In the genomic region with DNA sequence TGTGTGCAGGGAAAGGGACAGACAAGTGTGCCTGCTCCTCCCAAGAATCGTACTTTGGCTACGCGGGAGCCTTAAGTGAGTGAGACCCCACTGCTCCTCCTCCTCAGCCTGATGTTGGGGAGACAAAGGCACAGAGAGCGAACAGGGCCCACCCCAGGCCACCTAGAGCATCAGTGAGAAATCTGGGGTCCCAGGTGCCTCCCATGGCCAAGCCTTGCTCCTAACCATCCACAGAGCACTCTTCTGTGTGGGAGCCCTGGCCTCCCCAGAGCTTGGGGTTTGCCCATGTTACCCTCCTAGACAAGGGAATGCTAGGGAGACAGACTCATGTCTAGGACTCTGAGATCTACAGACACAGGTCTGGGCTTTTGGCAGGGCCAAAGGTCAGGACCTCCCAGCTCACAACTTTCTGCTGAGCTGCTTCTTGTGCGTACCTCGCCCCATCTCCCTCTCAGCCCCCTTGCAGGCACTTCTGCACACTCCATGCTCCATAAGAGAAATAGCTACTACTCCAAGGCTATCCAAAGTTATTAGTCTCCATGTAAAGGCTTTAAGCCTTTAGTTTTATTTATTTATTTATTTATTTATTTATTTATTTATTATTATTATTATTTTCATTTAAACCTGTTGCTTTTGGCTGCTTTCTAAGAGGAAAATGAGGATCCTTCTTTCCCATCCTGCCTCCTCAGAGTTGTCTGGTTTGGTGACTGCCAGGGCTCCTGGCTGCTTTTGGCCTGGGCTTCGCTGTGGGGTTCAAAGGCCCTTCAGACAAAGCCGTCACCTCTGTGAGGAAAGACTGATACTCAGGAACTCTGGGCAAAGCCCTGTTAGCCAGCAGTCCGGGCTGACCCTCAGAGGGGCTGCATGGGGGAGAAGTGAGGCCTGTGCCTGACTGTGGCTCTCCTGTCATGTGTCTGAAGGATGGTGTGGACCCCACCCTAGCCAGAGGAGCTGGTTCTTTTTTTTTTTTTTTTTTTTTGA, we compare ENCODE assay signal across 21 cellular contexts. TPM values are rescaled to one million over a fixed set of nuclear protein-coding genes. Genes with fewer than 3 reads are reported as not detected.
"Had no signal": no experiment of that assay in that cellular context is flagged by ENCODE, and none has a peak within 500 bp of the region (broad histone marks: within the 10 kb centered on the region; RNA-seq: fewer than 3 reads in every experiment).

No MANE protein-coding gene starts in this region.

- DNase-seq: KBM-7, MV-4-11, NCI-H1048, NCI-H1105, NCI-H1417 treated with DMSO at 0.1 percent for 48 hours, NCI-H146, NCI-H1694 treated with DMSO at 0.1 percent for 48 hours, NCI-H1930, NCI-H2081, NCI-H2107, NCI-H2227 treated with DMSO at 0.1 percent for 48 hours, NCI-H524, NCI-H526 treated with DMSO at 0.1 percent for 48 hours, NCI-H748 treated with DMSO at 0.1 percent for 48 hours, Right ventricle myocardium superior, RPMI8226, SIG-M5 had no signal

- H3K27ac ChIP-seq: HL-60, SJSA1, SK-N-MC had no signal

- H3K36me3 ChIP-seq: SJSA1 had no signal

- H3K4me3 ChIP-seq: SJSA1, SK-N-MC had no signal

- H3K4me1 ChIP-seq: SJSA1 had no signal

- H3K27me3 ChIP-seq: SJSA1 had no signal

RNA-seq across cellular contexts. Expression of a gene that starts 51.6 kb away (rescaled TPM):
- total RNA-seq: LHCN-M2, SJSA1 had no signal
